8 cellular contexts compared by ENCODE assay signal in genomic region chr19:13764821-13765394, GRCh38. TPM values are rescaled to one million over a fixed set of nuclear protein-coding genes. Genes with fewer than 3 reads are reported as not detected.
DNase-seq lines count a peak whose midpoint lies in the region; ATAC-seq, FAIRE-seq and TF ChIP-seq lines count a peak whose summit lies in the region.

No MANE protein-coding gene starts in this region.

- H3K4me1 Mint-ChIP-seq in activated T-helper 1 cell treated with anti-CD3 and anti-CD28 coated beads, Interleukin-12 subunit alpha, Interleukin-12 subunit beta, Interleukin-2, Interleukin-4 antibody, amounts not matched to agents 30 ng/mL and 10 ng/mL and 1 ng/mL, durations not matched to agents 14 hours and 24 hours and 36 hours (ENCODE audit: low read depth) = peaks cover 13% of the 10 kb centered on the region

- peak overlapping the region; percentile 82 for H3K27ac Mint-ChIP-seq in activated T-helper 1 cell treated with anti-CD3 and anti-CD28 coated beads, Interleukin-12 subunit alpha, Interleukin-12 subunit beta, Interleukin-2, Interleukin-4 antibody, amounts not matched to agents 30 ng/mL and 10 ng/mL and 1 ng/mL, durations not matched to agents 14 hours and 24 hours and 36 hours

- no peaks in the 10 kb centered on the region for H3K27me3 ChIP-seq in DOHH2 (ENCODE audit: control insufficient read depth, low read length)
- H3K27me3 ChIP-seq in Loucy (ENCODE audit: insufficient read depth, low read length, poor library complexity, severe bottlenecking) = no peaks in the 10 kb centered on the region
- H3K27me3 ChIP-seq in ovary = no peaks in the 10 kb centered on the region

- ATAC-seq in GM21515 (IDR thresholded peaks at IDR 0.05; ENCODE audit: unreplicated experiment) (no peak), GM21390 (IDR thresholded peaks at IDR 0.05; ENCODE audit: unreplicated experiment) (no peak)

- peak overlapping the region; percentile 86 for H3K9ac ChIP-seq in Loucy (ENCODE audit: low read depth, low read length, poor library complexity, severe bottlenecking)

- peak overlapping the region; percentile 88 for H3K4me3 Mint-ChIP-seq in activated T-helper 1 cell treated with anti-CD3 and anti-CD28 coated beads, Interleukin-12 subunit alpha, Interleukin-12 subunit beta, Interleukin-2, Interleukin-4 antibody, amounts not matched to agents 30 ng/mL and 10 ng/mL and 1 ng/mL, durations not matched to agents 14 hours and 24 hours and 36 hours

- FAIRE-seq in D721Med (lab: Jason Lieb, UNC) = no peak

- DNase-seq in activated T-helper 1 cell treated with anti-CD3 and anti-CD28 coated beads, Interleukin-12 subunit alpha, Interleukin-12 subunit beta, Interleukin-2, Interleukin-4 antibody, amounts not matched to agents 30 ng/mL and 10 ng/mL and 1 ng/mL, durations not matched to agents 14 hours and 24 hours and 36 hours (ENCODE audit: low spot score) = peak; percentile 28
- no peak for DNase-seq in fibroblast of villous mesenchyme (ENCODE audit: low read depth)
- DNase-seq in ovary = peak in 2 of 5 donors; percentile 41 to 55
- DNase-seq in D721Med (ENCODE audit: insufficient read length, low spot score) = no peak

- TF ChIP-seq CTCF in DOHH2 (IDR thresholded peaks at IDR 0.05; ENCODE audit: low read depth, low read length, poor library complexity, severe bottlenecking) = no peak
- no peak for TF ChIP-seq CTCF in Loucy (conservative IDR thresholded peaks at IDR 0.05; ENCODE audit: low read length)
- no peak for TF ChIP-seq CTCF in fibroblast of villous mesenchyme (IDR thresholded peaks at IDR 0.05; ENCODE audit: insufficient read depth, low read depth, low read length)
- no peak for TF ChIP-seq CTCF in ovary (IDR thresholded peaks at IDR 0.05)
- no peak for TF ChIP-seq CTCF in D721Med (IDR thresholded peaks at IDR 0.05; ENCODE audit: insufficient read depth, missing control alignments)

- no peak overlapping the region for H3K27ac ChIP-seq in DOHH2 (ENCODE audit: low read depth, low read length)
- H3K27ac ChIP-seq in ovary = peak overlapping the region; percentile 52 to 66

- no peaks in the 10 kb centered on the region; the same call in 1 of the 2 replicates for H3F3A ChIP-seq in DOHH2 (ENCODE audit: control insufficient read depth, insufficient read depth)
- H3F3A ChIP-seq in Loucy (ENCODE audit: low read depth) = no peaks in the 10 kb centered on the region

- peaks cover 11% of the 10 kb centered on the region for H3K4me1 ChIP-seq in DOHH2 (ENCODE audit: control insufficient read depth, low read length)
- H3K4me1 ChIP-seq in Loucy (ENCODE audit: insufficient read depth, low read length, poor library complexity, severe bottlenecking) = peaks cover 10% of the 10 kb centered on the region
- H3K4me1 ChIP-seq in ovary (ENCODE audit: insufficient read depth) = peaks cover 5% of the 10 kb centered on the region

- peaks cover 3% of the 10 kb centered on the region; the same call in 1 of the 2 replicates for H4K20me1 ChIP-seq in DOHH2 (ENCODE audit: control insufficient read depth, insufficient read depth, low read depth, low read length)
- peaks cover 7% of the 10 kb centered on the region for H4K20me1 ChIP-seq in Loucy (ENCODE audit: insufficient read depth, low read length, poor library complexity, severe bottlenecking)

- H3K36me3 ChIP-seq in DOHH2 (ENCODE audit: control insufficient read depth, low read length) (peaks cover 12% of the 10 kb centered on the region; the same call in 1 of the 2 replicates), Loucy (ENCODE audit: insufficient read depth, low read length) (peaks cover 14% of the 10 kb centered on the region; the same call in 1 of the 2 replicates), ovary (no peaks in the 10 kb centered on the region)

- H3K79me2 ChIP-seq in DOHH2 (ENCODE audit: control insufficient read depth, low read length) = peaks cover 10% of the 10 kb centered on the region
- H3K79me2 ChIP-seq in Loucy (ENCODE audit: insufficient read depth, low read length) = peaks cover 23% of the 10 kb centered on the region; the same call in 1 of the 2 replicates

- intact Hi-C loops in activated T-helper 1 cell treated with anti-CD3 and anti-CD28 coated beads, Interleukin-12 subunit alpha, Interleukin-12 subunit beta, Interleukin-2, Interleukin-4 antibody, amounts not matched to agents 30 ng/mL and 10 ng/mL and 1 ng/mL, durations not matched to agents 14 hours and 24 hours and 36 hours (cut with micrococcal nuclease) = loop anchor here (1.0 kb wide), 1 partner anchor 18 kb away; a partner anchor contains a TSS
- intact Hi-C loops in ovary (cut with DNase I) = loop anchor here in 1 of 4 donors (10.0 kb wide), 1 partner anchor 320 kb away; the partner anchor contains the start of gene C19orf67

- H3K4me2 ChIP-seq in DOHH2 (ENCODE audit: low read length) = peak overlapping the region; percentile 71
- H3K4me2 ChIP-seq in Loucy (ENCODE audit: low read depth, low read length, poor library complexity, severe bottlenecking) = peak overlapping the region; percentile 84

- H3K9me3 Mint-ChIP-seq in activated T-helper 1 cell treated with anti-CD3 and anti-CD28 coated beads, Interleukin-12 subunit alpha, Interleukin-12 subunit beta, Interleukin-2, Interleukin-4 antibody, amounts not matched to agents 30 ng/mL and 10 ng/mL and 1 ng/mL, durations not matched to agents 14 hours and 24 hours and 36 hours = no peaks in the 10 kb centered on the region

- peaks cover 14% of the 10 kb centered on the region for H3K36me3 Mint-ChIP-seq in activated T-helper 1 cell treated with anti-CD3 and anti-CD28 coated beads, Interleukin-12 subunit alpha, Interleukin-12 subunit beta, Interleukin-2, Interleukin-4 antibody, amounts not matched to agents 30 ng/mL and 10 ng/mL and 1 ng/mL, durations not matched to agents 14 hours and 24 hours and 36 hours (ENCODE audit: low read depth)

- H3K9me2 ChIP-seq in DOHH2 (replicated peaks; ENCODE audit: control insufficient read depth, low read length) = no peaks in the 10 kb centered on the region
- no peaks in the 10 kb centered on the region for H3K9me2 ChIP-seq in Loucy (replicated peaks; ENCODE audit: low read depth, low read length)

- H2AFZ ChIP-seq in Loucy (ENCODE audit: low read length) = peak overlapping the region; percentile 67; the same call in 1 of the 2 replicates

- no peak for TF ChIP-seq EP300 in ovary (IDR thresholded peaks at IDR 0.05)

- no peaks in the 10 kb centered on the region for H3K27me3 Mint-ChIP-seq in activated T-helper 1 cell treated with anti-CD3 and anti-CD28 coated beads, Interleukin-12 subunit alpha, Interleukin-12 subunit beta, Interleukin-2, Interleukin-4 antibody, amounts not matched to agents 30 ng/mL and 10 ng/mL and 1 ng/mL, durations not matched to agents 14 hours and 24 hours and 36 hours (ENCODE audit: insufficient read depth)

- 0 to 1% (median 0%) methylated on average over 16 to 48 of the region's 48 CpGs for WGBS in ovary, 3 donors

- H3K4me3 ChIP-seq in DOHH2 (ENCODE audit: low read length) = peak overlapping the region; percentile 70
- peak overlapping the region; percentile 89 for H3K4me3 ChIP-seq in Loucy (ENCODE audit: low read length, poor library complexity, severe bottlenecking)
- H3K4me3 ChIP-seq in fibroblast of villous mesenchyme (ENCODE audit: low read depth, low read length) = peak overlapping the region; percentile 80
- peak overlapping the region; percentile 62 for H3K4me3 ChIP-seq in ovary

- H3K9me3 ChIP-seq in DOHH2 (ENCODE audit: control insufficient read depth, insufficient read depth, low read length) (no peaks in the 10 kb centered on the region), Loucy (ENCODE audit: insufficient read depth, low read depth, low read length) (no peaks in the 10 kb centered on the region), ovary (no peaks in the 10 kb centered on the region)

- TF ChIP-seq POLR2A in ovary (IDR thresholded peaks at IDR 0.05) = no peak

RNA-seq across cellular contexts. Expression of gene MRI1, which starts 0.6 kb away (rescaled TPM):
- total RNA-seq in activated T-helper 1 cell treated with anti-CD3 and anti-CD28 coated beads, Interleukin-12 subunit alpha, Interleukin-12 subunit beta, Interleukin-2, Interleukin-4 antibody, amounts not matched to agents 30 ng/mL and 10 ng/mL and 1 ng/mL, durations not matched to agents 14 hours and 24 hours and 36 hours = 43.3 and 46.5 TPM in 2 replicates
- total RNA-seq in fibroblast of villous mesenchyme (27.2 and 44.1 TPM in 2 replicates), ovary (10 to 100 TPM; 27.5 to 52.6 (median 43.1) TPM)
- 10 to 100 TPM; 13.9 to 34.2 TPM for polyA plus RNA-seq in ovary

RNA-seq across cellular contexts. Expression of gene C19orf53, which starts 9.3 kb away (rescaled TPM):
- 158 and 162 TPM in 2 replicates for total RNA-seq in activated T-helper 1 cell treated with anti-CD3 and anti-CD28 coated beads, Interleukin-12 subunit alpha, Interleukin-12 subunit beta, Interleukin-2, Interleukin-4 antibody, amounts not matched to agents 30 ng/mL and 10 ng/mL and 1 ng/mL, durations not matched to agents 14 hours and 24 hours and 36 hours
- total RNA-seq in fibroblast of villous mesenchyme (37.6 and 63.1 TPM in 2 replicates), ovary (100 to 1,000 TPM in 2 of 7 donors, 10 to 100 TPM in 5; 76.4 to 298 (median 91.3) TPM)
- 100 to 1,000 TPM in 1 of 2 donors, 10 to 100 TPM in 1; 62.5 to 156 TPM for polyA plus RNA-seq in ovary

RNA-seq across cellular contexts. Expression of gene ZSWIM4, which starts 30.3 kb away (rescaled TPM):
- 7.6 and 7.9 TPM in 2 replicates for total RNA-seq in activated T-helper 1 cell treated with anti-CD3 and anti-CD28 coated beads, Interleukin-12 subunit alpha, Interleukin-12 subunit beta, Interleukin-2, Interleukin-4 antibody, amounts not matched to agents 30 ng/mL and 10 ng/mL and 1 ng/mL, durations not matched to agents 14 hours and 24 hours and 36 hours
- total RNA-seq in fibroblast of villous mesenchyme (12.1 and 13.2 TPM in 2 replicates), ovary (1 to 10 TPM; 2.6 to 7.9 (median 4.6) TPM)
- polyA plus RNA-seq in ovary = 1 to 10 TPM; 1.2 to 3.8 TPM
